ENCODE assay signal across 8 cellular contexts in genomic region chr3:44104668-44105321, GRCh38.
DNase-seq lines count a peak whose midpoint lies in the region; ATAC-seq and TF ChIP-seq lines count a peak whose summit lies in the region.

No MANE protein-coding gene starts in this region.

- H3K27ac Mint-ChIP-seq in activated T-cell treated with anti-CD3 and anti-CD28 coated beads, Interleukin-2, amount 50 U/mL, for 24 hours: peak overlapping the region; percentile 59
- H3K27ac Mint-ChIP-seq in memory B cell (no peak overlapping the region), glutamatergic neuron (ENCODE audit: unreplicated experiment) (no peak overlapping the region)

- DNase-seq in DMS53 treated with DMSO at 0.1 percent for 48 hours (lab: John Stamatoyannopoulos, UW; ENCODE audit: unreplicated experiment): peak; percentile 3
- DNase-seq in activated T-cell treated with anti-CD3 and anti-CD28 coated beads, Interleukin-2, amount 50 U/mL, for 24 hours: peak; percentile 39
- no peak for DNase-seq in memory B cell (ENCODE audit: low spot score in 2 of 2)
- DNase-seq in CD1c-positive myeloid dendritic cell (ENCODE audit: extremely low spot score): no peak
- DNase-seq in glutamatergic neuron: no peak
- no peak for DNase-seq in NCI-H187 treated with DMSO at 0.1 percent for 48 hours (lab: John Stamatoyannopoulos, UW)

- H3K9me3 Mint-ChIP-seq in activated T-cell treated with anti-CD3 and anti-CD28 coated beads, Interleukin-2, amount 50 U/mL, for 24 hours: no peaks in the 10 kb centered on the region
- no peaks in the 10 kb centered on the region for H3K9me3 Mint-ChIP-seq in memory B cell
- H3K9me3 Mint-ChIP-seq in glutamatergic neuron (ENCODE audit: unreplicated experiment): no peaks in the 10 kb centered on the region

- no peak overlapping the region for H3K4me3 Mint-ChIP-seq in activated T-cell treated with anti-CD3 and anti-CD28 coated beads, Interleukin-2, amount 50 U/mL, for 24 hours
- no peak overlapping the region for H3K4me3 Mint-ChIP-seq in memory B cell
- no peak overlapping the region for H3K4me3 Mint-ChIP-seq in glutamatergic neuron (ENCODE audit: unreplicated experiment)

- peaks cover 57% of the 10 kb centered on the region for H3K27me3 Mint-ChIP-seq in activated T-cell treated with anti-CD3 and anti-CD28 coated beads, Interleukin-2, amount 50 U/mL, for 24 hours
- peaks cover 4% of the 10 kb centered on the region for H3K27me3 Mint-ChIP-seq in memory B cell
- H3K27me3 Mint-ChIP-seq in glutamatergic neuron (ENCODE audit: unreplicated experiment): no peaks in the 10 kb centered on the region

- no peak for TF ChIP-seq CTCF in glutamatergic neuron (IDR thresholded peaks at IDR 0.05; ENCODE audit: partially characterized antibody, unreplicated experiment)

- H3K4me1 Mint-ChIP-seq in activated T-cell treated with anti-CD3 and anti-CD28 coated beads, Interleukin-2, amount 50 U/mL, for 24 hours (ENCODE audit: low read depth): peaks cover 15% of the 10 kb centered on the region
- H3K4me1 Mint-ChIP-seq in memory B cell (peaks cover 10% of the 10 kb centered on the region), glutamatergic neuron (ENCODE audit: low read depth, unreplicated experiment) (no peaks in the 10 kb centered on the region)

- no peaks in the 10 kb centered on the region for H3K36me3 Mint-ChIP-seq in activated T-cell treated with anti-CD3 and anti-CD28 coated beads, Interleukin-2, amount 50 U/mL, for 24 hours (ENCODE audit: low read depth)
- H3K36me3 Mint-ChIP-seq in memory B cell (no peaks in the 10 kb centered on the region), glutamatergic neuron (ENCODE audit: unreplicated experiment) (no peaks in the 10 kb centered on the region)

- ATAC-seq in GM21423 (IDR thresholded peaks at IDR 0.05; ENCODE audit: unreplicated experiment) (peak; percentile 96), HG03565 (IDR thresholded peaks at IDR 0.05; ENCODE audit: unreplicated experiment) (peak; percentile 94), memory B cell (ENCODE audit: low read depth) (peak; percentile 52)

Comparison
In these comparisons a context has a peak if more than half of its experiments do, and no peak if none do; other contexts are left out.
1. DNase-seq: peak in DMS53 treated with DMSO at 0.1 percent for 48 hours (single experiment) and activated T-cell treated with anti-CD3 and anti-CD28 coated beads, Interleukin-2, amount 50 U/mL, for 24 hours (single experiment); none in memory B cell (0 of 2), CD1c-positive myeloid dendritic cell (single experiment), glutamatergic neuron (single experiment) and NCI-H187 treated with DMSO at 0.1 percent for 48 hours (single experiment).
2. Peak in every context shown above with its lines, with median percentiles within 50 percentile points of each other: ATAC-seq.